ENCODE assay signal across 14 cellular contexts in the genomic region with DNA sequence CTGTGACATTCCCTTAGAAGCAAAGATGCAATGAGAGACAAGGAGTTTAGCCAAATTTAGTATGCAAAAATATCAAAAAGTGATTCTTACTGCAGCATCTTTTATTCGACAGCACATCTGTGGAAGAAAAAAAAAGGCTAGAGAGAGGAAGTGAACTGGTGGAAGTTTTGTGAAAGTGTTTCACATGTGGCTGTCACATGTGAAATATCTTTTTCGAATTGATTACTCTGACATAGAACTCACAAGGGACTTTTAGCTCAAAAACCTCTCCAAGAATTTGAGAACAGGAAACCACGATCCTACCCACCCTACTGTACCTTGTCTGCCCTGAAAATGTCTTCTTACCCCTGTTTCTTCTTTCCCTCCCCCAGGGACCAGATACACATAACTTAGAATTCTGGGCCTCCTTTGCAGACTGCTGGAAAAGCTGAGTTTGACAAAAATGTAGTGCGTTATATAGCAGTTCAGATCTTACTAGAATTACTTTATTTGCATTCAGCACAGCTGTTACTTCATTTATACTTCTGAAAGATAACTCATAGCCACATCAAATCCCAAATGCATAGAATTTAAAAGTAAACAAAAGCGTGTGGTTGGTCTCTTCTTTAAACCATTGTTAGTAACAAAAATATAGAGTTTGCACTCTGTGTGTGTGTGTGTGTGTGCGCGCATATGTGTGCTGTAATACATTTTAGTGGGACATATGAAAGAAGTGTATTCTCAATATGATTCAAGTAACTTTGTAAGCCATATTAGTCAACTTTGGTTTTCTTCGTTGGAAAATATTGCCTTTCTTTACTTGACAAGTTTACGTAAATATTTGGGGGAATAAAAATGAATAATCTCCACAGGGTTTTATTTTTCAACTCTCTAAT.
DNase-seq lines count a peak whose midpoint lies in the region; ATAC-seq and TF ChIP-seq lines count a peak whose summit lies in the region.
"Had no signal": no experiment of that assay in that cellular context is flagged by ENCODE, and none has a peak within 500 bp of the region (broad histone marks: within the 10 kb centered on the region; RNA-seq: fewer than 3 reads in every experiment).

No MANE protein-coding gene starts in this region.

- H3K27me3 ChIP-seq in transverse colon = no peaks in the 10 kb centered on the region

- H3K9me3 ChIP-seq in transverse colon = no peaks in the 10 kb centered on the region

- H3K27ac ChIP-seq in transverse colon = no peak overlapping the region
- H3K27ac ChIP-seq: epithelial cell of prostate had no signal

- H3K4me3 ChIP-seq in GM12865 (ENCODE audit: low read depth, low read length) = no peak overlapping the region
- no peak overlapping the region for H3K4me3 ChIP-seq in NB4 (ENCODE audit: low read depth, low read length)
- no peak overlapping the region for H3K4me3 ChIP-seq in transverse colon

- TF ChIP-seq EP300 in transverse colon (IDR thresholded peaks at IDR 0.05; ENCODE audit: low read depth) = no peak

- TF ChIP-seq POLR2A in NB4 (IDR thresholded peaks at IDR 0.05; ENCODE audit: extremely low read depth, insufficient read length) = no peak
- no peak for TF ChIP-seq POLR2A in transverse colon (IDR thresholded peaks at IDR 0.05)

- DNase-seq in GM12865 (ENCODE audit: low read depth) (peak; percentile 44), NB4 (ENCODE audit: low read depth) (peak; percentile 4), head of caudate nucleus (no peak), Ammon's horn (ENCODE audit: low spot score) (no peak), islet precursor cell (no peak), transverse colon (no peak)
- DNase-seq: activated CD8-positive, alpha-beta memory T cell treated with anti-CD3 and anti-CD28 coated beads, Interleukin-2, amount 50 U/mL, for 48 hours; GF-D8; HFFc6; natural killer cell; T-helper 9 cell had no signal

- ATAC-seq in GM19452 (IDR thresholded peaks at IDR 0.05; ENCODE audit: unreplicated experiment) = peak; percentile 72
- ATAC-seq in HG02943 (IDR thresholded peaks at IDR 0.05; ENCODE audit: low read depth, unreplicated experiment) = peak; percentile 64
- ATAC-seq: natural killer cell had no signal

- WGBS in transverse colon (ENCODE audit: low coverage in 1 of 2), 2 donors = 70 to 73% methylated on average over 9 of the region's 9 CpGs

- H3K4me1 ChIP-seq in transverse colon = no peaks in the 10 kb centered on the region

- no peaks in the 10 kb centered on the region for H3K36me3 ChIP-seq in transverse colon

- intact Hi-C loops in head of caudate nucleus (cut with DNase I) (no loop called here), transverse colon (cut with DNase I; ENCODE audit: low total_unique reads) (no loop called here)

- in situ Hi-C loops in transverse colon (cut with MboI; ENCODE audit: low pct_ligation_motif_present in 1 of 4, low pct_unique_long_range_greater_than_20kb in 1 of 4, low sequenced_read_pairs in 3 of 4) = no loop called here

- TF ChIP-seq CTCF in GM12865 (IDR thresholded peaks at IDR 0.05; ENCODE audit: insufficient read depth, low read depth, low read length, missing control alignments) = no peak
- TF ChIP-seq CTCF in NB4 (IDR thresholded peaks at IDR 0.05; ENCODE audit: low read depth, low read length) = no peak
- TF ChIP-seq CTCF in transverse colon (IDR thresholded peaks at IDR 0.05) = no peak

Comparison
In these comparisons a context has a peak if more than half of its experiments do, and no peak if none do; other contexts are left out.
1. DNase-seq: peak in GM12865 (single experiment) and NB4 (single experiment); none in head of caudate nucleus (0 of 42), Ammon's horn (single experiment), islet precursor cell (single experiment) and transverse colon (single experiment).